ENCODE assay signal across 20 cellular contexts in genomic region chr12:55017421-55017820, GRCh38. TPM values are rescaled to one million over a fixed set of nuclear protein-coding genes. Genes with fewer than 3 reads are reported as not detected.
"Had no signal": no experiment of that assay in that cellular context is flagged by ENCODE, and none has a peak within 500 bp of the region (broad histone marks: within the 10 kb centered on the region; RNA-seq: fewer than 3 reads in every experiment).

No MANE protein-coding gene starts in this region.

- H3K4me3 ChIP-seq: heart left ventricle, lower lobe of right lung, sigmoid colon had no signal

- DNase-seq: activated CD4-positive, alpha-beta T cell treated with anti-CD3 and anti-CD28 coated beads for 1 hour; activated CD4-positive, alpha-beta T cell treated with anti-CD3 and anti-CD28 coated beads, Interleukin-2, amount 50 U/mL, for 48 hours; activated naive CD4-positive, alpha-beta T cell treated with anti-CD3 and anti-CD28 coated beads, Interleukin-2, amount 10 ng/mL, durations not matched to agents 7 days and 5 days; effector memory CD8-positive, alpha-beta T cell; heart left ventricle; lower lobe of right lung; sigmoid colon; stimulated activated CD4-positive, alpha-beta T cell treated with anti-CD3 and anti-CD28 coated beads, Interleukin-1b, Interleukin-23, amount 100 ng/mL, for 48 hours; stimulated activated naive CD8-positive, alpha-beta T cell treated with anti-CD3 and anti-CD28 coated beads, Interleukin-15, amount 100 ng/mL, for 72 hours; T-helper 9 cell had no signal

- H3K36me3 ChIP-seq: heart left ventricle, lower lobe of right lung, sigmoid colon had no signal

- FAIRE-seq: astrocyte, bronchial epithelial cell, frontal cortex had no signal

- H3K4me1 ChIP-seq: heart left ventricle, lower lobe of right lung, sigmoid colon had no signal

- H3K27ac ChIP-seq: epithelial cell of prostate, heart left ventricle, lower lobe of right lung, sigmoid colon had no signal

- ATAC-seq: effector memory CD8-positive, alpha-beta T cell; heart left ventricle; lower lobe of right lung; stimulated activated naive CD8-positive, alpha-beta T cell treated with anti-CD3 and anti-CD28 coated beads, Interleukin-15, amount 100 ng/mL, for 72 hours had no signal

- H3K9me3 ChIP-seq: heart left ventricle, lower lobe of right lung had no signal

RNA-seq across cellular contexts. Expression of gene NEUROD4, which starts 2.4 kb away (rescaled TPM):
- total RNA-seq: activated T-helper 2 cell treated with anti-CD3 and anti-CD28 coated beads, Interferon-gamma antibody, Interleukin-2, Interleukin-4, amounts not matched to agents 10 μg/mL and 5 μg/mL and 100 μg/mL, durations not matched to agents 14 hours and 24 hours and 36 hours; astrocyte; bronchial epithelial cell; heart left ventricle; lower lobe of right lung; mesothelial cell of epicardium; osteoblast; pulmonary artery endothelial cell; sigmoid colon had no signal
- polyA plus RNA-seq: heart left ventricle, neural cell, sigmoid colon had no signal

RNA-seq across cellular contexts. Expression of gene TESPA1, which starts 32.9 kb away (rescaled TPM):
- total RNA-seq: bronchial epithelial cell, cerebellum, frontal cortex, osteoblast, pulmonary artery endothelial cell had no signal
- polyA plus RNA-seq: neural cell had no signal
